12 cellular contexts compared by ENCODE assay signal in the genomic region with DNA sequence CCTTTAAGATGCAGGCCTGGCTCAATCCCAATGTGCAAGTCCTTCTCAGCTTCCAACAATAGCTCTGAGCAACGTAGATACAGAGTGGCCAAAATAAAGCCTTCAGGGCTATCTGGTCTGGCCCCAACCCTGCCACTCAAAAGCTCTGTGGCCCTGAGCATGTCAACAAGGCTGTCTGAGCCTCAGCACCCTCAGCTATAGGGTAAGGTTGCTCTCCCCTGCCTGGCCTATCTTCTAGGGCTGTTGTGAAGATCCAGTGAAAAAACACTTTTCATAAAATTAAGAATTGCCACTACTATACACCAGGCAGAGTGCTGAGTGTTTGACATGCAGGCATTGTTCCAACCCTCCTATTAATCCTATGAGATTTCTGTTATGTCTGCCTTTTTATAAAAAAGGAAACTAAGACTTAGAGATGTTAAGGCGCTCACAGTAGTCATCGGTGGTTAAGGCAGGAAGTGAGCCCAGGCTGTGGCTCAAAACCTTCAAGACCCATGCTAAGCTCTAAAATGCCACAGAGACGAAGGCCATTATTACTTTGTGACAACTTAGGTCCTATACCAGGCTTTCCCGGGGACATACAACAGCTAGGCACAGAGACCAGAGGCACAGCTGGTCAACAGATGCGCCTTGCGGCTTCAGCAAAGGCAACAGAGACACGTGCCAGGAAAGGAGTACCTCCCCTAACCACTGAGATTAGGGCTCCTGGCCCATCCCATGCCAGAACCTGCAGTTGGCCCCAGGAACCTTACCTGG. TPM values are rescaled to one million over a fixed set of nuclear protein-coding genes. Genes with fewer than 3 reads are reported as not detected.
A peak's percentile ranks its signal among the peaks of the same experiment; 100 is the strongest.
DNase-seq lines count a peak whose midpoint lies in the region; ATAC-seq and TF ChIP-seq lines count a peak whose summit lies in the region.
"Had no signal": no experiment of that assay in that cellular context is flagged by ENCODE, and none has a peak within 500 bp of the region (broad histone marks: within the 10 kb centered on the region; RNA-seq: fewer than 3 reads in every experiment).

No MANE protein-coding gene starts in this region.

- H2AFZ ChIP-seq in osteoblast (ENCODE audit: low read length): no peak overlapping the region

- peaks cover 86% of the 10 kb centered on the region for H3K79me2 ChIP-seq in osteoblast (ENCODE audit: insufficient read depth, low read length)

- peaks cover 52% of the 10 kb centered on the region for H3K36me3 Mint-ChIP-seq in CD4-positive, CD25-positive, alpha-beta regulatory T cell
- peaks cover 7% of the 10 kb centered on the region for H3K36me3 Mint-ChIP-seq in IgD-negative memory B cell
- peaks cover 14% of the 10 kb centered on the region for H3K36me3 Mint-ChIP-seq in activated naive CD8-positive, alpha-beta T cell

- H3K27ac ChIP-seq in CD4-positive, CD25-positive, alpha-beta regulatory T cell (ENCODE audit: insufficient read depth, low read length, poor library complexity, severe bottlenecking): peak overlapping the region; percentile 45
- no peak overlapping the region for H3K27ac ChIP-seq in osteoblast (ENCODE audit: low read depth, low read length)
- H3K27ac ChIP-seq: VCaP had no signal

- peak; percentile 32 to 41 for ATAC-seq in CD4-positive, CD25-positive, alpha-beta regulatory T cell (ENCODE audit: low read depth in 2 of 2)

- H3K4me3 ChIP-seq in CD4-positive, CD25-positive, alpha-beta regulatory T cell (ENCODE audit: low read depth, low read length): peak overlapping the region; percentile 61
- H3K4me3 ChIP-seq in osteoblast (ENCODE audit: insufficient read depth, low read length): no peak overlapping the region

- no peak for TF ChIP-seq CTCF in osteoblast (IDR thresholded peaks at IDR 0.05; ENCODE audit: extremely low read depth, low read depth, low read length)

- H3K27ac Mint-ChIP-seq in CD4-positive, CD25-positive, alpha-beta regulatory T cell: peak overlapping the region; percentile 44 to 90 (median 83)
- peak overlapping the region; percentile 71 to 73 (median 73) for H3K27ac Mint-ChIP-seq in IgD-negative memory B cell
- peak overlapping the region; percentile 64 for H3K27ac Mint-ChIP-seq in activated naive CD8-positive, alpha-beta T cell
- H3K27ac Mint-ChIP-seq: memory B cell had no signal

- H3K4me3 Mint-ChIP-seq in CD4-positive, CD25-positive, alpha-beta regulatory T cell: peak overlapping the region; percentile 62 to 88 (median 80)
- H3K4me3 Mint-ChIP-seq in IgD-negative memory B cell: peak overlapping the region in 3 of 4 donors; percentile 44 to 74 (median 74)
- H3K4me3 Mint-ChIP-seq in activated naive CD8-positive, alpha-beta T cell: peak overlapping the region; percentile 87
- H3K4me3 Mint-ChIP-seq: memory B cell had no signal

- peaks cover 20 to 55% (median 37%) of the 10 kb centered on the region in 4 donors for H3K4me1 Mint-ChIP-seq in CD4-positive, CD25-positive, alpha-beta regulatory T cell
- peaks cover 15 to 30% (median 29%) of the 10 kb centered on the region in 3 donors for H3K4me1 Mint-ChIP-seq in IgD-negative memory B cell
- H3K4me1 Mint-ChIP-seq in activated naive CD8-positive, alpha-beta T cell (ENCODE audit: low read depth): peaks cover 46% of the 10 kb centered on the region

- no peak overlapping the region for H3K4me2 ChIP-seq in osteoblast (ENCODE audit: insufficient read depth, low read length)

- peak in 2 of 3 donors; percentile 37 to 80 for DNase-seq in CD4-positive, CD25-positive, alpha-beta regulatory T cell
- DNase-seq in osteoblast (ENCODE audit: insufficient read length, low spot score, missing footprints): peak; percentile 56
- no peak for DNase-seq in SIG-M5 treated with dmso at 0.1 percent for 504 hours (lab: John Stamatoyannopoulos, UW; ENCODE audit: unreplicated experiment)
- DNase-seq in nucleus accumbens (lab: John Stamatoyannopoulos, UW): no peak
- DNase-seq in NCI-H1436 treated with DMSO at 0.1 percent for 48 hours (lab: John Stamatoyannopoulos, UW): no peak
- DNase-seq: COR-L47, NCI-H1694 treated with DMSO at 0.1 percent for 48 hours, NCI-H526 had no signal

- peaks cover 65% of the 10 kb centered on the region for H4K20me1 ChIP-seq in osteoblast (ENCODE audit: insufficient read depth, low read length)

- H3K4me1 ChIP-seq in CD4-positive, CD25-positive, alpha-beta regulatory T cell (ENCODE audit: control insufficient read depth, insufficient read depth, low read length, poor library complexity, severe bottlenecking): peaks cover 52% of the 10 kb centered on the region
- peaks cover 27% of the 10 kb centered on the region for H3K4me1 ChIP-seq in osteoblast (ENCODE audit: insufficient read depth, low read length)

- H3K27me3 ChIP-seq in CD4-positive, CD25-positive, alpha-beta regulatory T cell (ENCODE audit: control insufficient read depth, insufficient read depth, low read length): no peaks in the 10 kb centered on the region
- H3K27me3 ChIP-seq in osteoblast (ENCODE audit: insufficient read depth, low read length): no peaks in the 10 kb centered on the region

- no peaks in the 10 kb centered on the region for H3K9me3 ChIP-seq in CD4-positive, CD25-positive, alpha-beta regulatory T cell (ENCODE audit: control insufficient read depth in 2 of 2, low read length in 2 of 2)
- no peaks in the 10 kb centered on the region for H3K9me3 ChIP-seq in osteoblast (ENCODE audit: low read depth, low read length)

- H3K27me3 Mint-ChIP-seq in CD4-positive, CD25-positive, alpha-beta regulatory T cell: peaks cover under 1% of the 10 kb centered on the region
- H3K27me3 Mint-ChIP-seq in IgD-negative memory B cell: no peaks in the 10 kb centered on the region
- no peaks in the 10 kb centered on the region for H3K27me3 Mint-ChIP-seq in activated naive CD8-positive, alpha-beta T cell
- H3K27me3 Mint-ChIP-seq: memory B cell had no signal

- H3K9me3 Mint-ChIP-seq in CD4-positive, CD25-positive, alpha-beta regulatory T cell: no peaks in the 10 kb centered on the region
- H3K9me3 Mint-ChIP-seq in IgD-negative memory B cell: no peaks in the 10 kb centered on the region
- H3K9me3 Mint-ChIP-seq in activated naive CD8-positive, alpha-beta T cell (ENCODE audit: low read depth): no peaks in the 10 kb centered on the region
- H3K9me3 Mint-ChIP-seq: memory B cell had no signal

- H3K36me3 ChIP-seq in CD4-positive, CD25-positive, alpha-beta regulatory T cell (ENCODE audit: control insufficient read depth, insufficient read depth, low read length): peaks cover 84% of the 10 kb centered on the region
- H3K36me3 ChIP-seq in osteoblast (ENCODE audit: insufficient read depth, low read length): peaks cover 85% of the 10 kb centered on the region

RNA-seq across cellular contexts. Expression of a gene that starts 5.1 kb away (rescaled TPM):
- total RNA-seq in CD4-positive, CD25-positive, alpha-beta regulatory T cell: 157 TPM
- polyA plus RNA-seq in CD4-positive, CD25-positive, alpha-beta regulatory T cell: 10 to 100 TPM; 31.2 to 38.3 (median 33.7) TPM
- 46.5 TPM for polyA plus RNA-seq in IgD-negative memory B cell
- total RNA-seq in osteoblast: 50.7 and 61.2 TPM in 2 replicates

Comparison
In these comparisons a context has a peak if more than half of its experiments do, and no peak if none do; other contexts are left out.
1. DNase-seq: peak in CD4-positive, CD25-positive, alpha-beta regulatory T cell (2 of 3) and osteoblast (single experiment); none in SIG-M5 treated with dmso at 0.1 percent for 504 hours (single experiment), nucleus accumbens (0 of 56) and NCI-H1436 treated with DMSO at 0.1 percent for 48 hours (single experiment).
2. Peak in every context shown above with its lines, with median percentiles within 50 percentile points of each other: H3K27ac Mint-ChIP-seq and H3K4me3 Mint-ChIP-seq.